Comparison of ENCODE assay signal across 7 cellular contexts in genomic region chr7:43582503-43583423, GRCh38. TPM values are rescaled to one million over a fixed set of nuclear protein-coding genes. Genes with fewer than 3 reads are reported as not detected.
A peak's percentile ranks its signal among the peaks of the same experiment; 100 is the strongest.
DNase-seq lines count a peak whose midpoint lies in the region; ATAC-seq, FAIRE-seq and TF ChIP-seq lines count a peak whose summit lies in the region.

Gene STK17A, plus strand, starts transcription at chr7:43583108. Its CDS starts 136 bp downstream, at chr7:43583244.

- peak; percentile 93 for FAIRE-seq in GM18507 (lab: Jason Lieb, UNC)

- peak; percentile 99 for TF ChIP-seq CTCF in astrocyte of the spinal cord (IDR thresholded peaks at IDR 0.05; ENCODE audit: low read depth, low read length)
- peak; percentile 99 to 100 (median 100) for TF ChIP-seq CTCF in sigmoid colon (IDR thresholded peaks at IDR 0.05)

- H3K36me3 ChIP-seq in sigmoid colon = no peaks in the 10 kb centered on the region

- intact Hi-C loops in sigmoid colon (cut with DNase I) = loop anchor here (1.0 to 5.0 kb wide), 6 partner anchors 66 to 1405 kb away; partner anchors contain the start of gene COA1

- no peaks in the 10 kb centered on the region for H3K27me3 ChIP-seq in sigmoid colon

- WGBS in sigmoid colon, 2 donors = 1% methylated on average over 83 of the region's 83 CpGs

- TF ChIP-seq POLR2A in sigmoid colon (IDR thresholded peaks at IDR 0.05) = peak in 1 of 2 donors; percentile 33

- no peak for TF ChIP-seq EP300 in sigmoid colon (IDR thresholded peaks at IDR 0.05)

- ATAC-seq in HG02973 (IDR thresholded peaks at IDR 0.05; ENCODE audit: unreplicated experiment) = peak; percentile 70

- no peaks in the 10 kb centered on the region for H3K9me3 ChIP-seq in sigmoid colon

- peak within 1 kb of the TSS; percentile 73 to 95 (median 92) for H3K27ac ChIP-seq in sigmoid colon

- H3K4me1 ChIP-seq in sigmoid colon = peaks cover 0 to 27% (median 14%) of the 10 kb centered on the region in 4 donors

- in situ Hi-C loops in astrocyte of the spinal cord (cut with HindIII; ENCODE audit: low sequenced_read_pairs) = no loop called here

- H3K4me3 ChIP-seq in astrocyte of the spinal cord (ENCODE audit: low read depth, low read length) (peak within 1 kb of the TSS; percentile 94), sigmoid colon (peak within 1 kb of the TSS; percentile 52 to 89 (median 68))

- DNase-seq in GM18507 (ENCODE audit: extremely low spot score, insufficient read length, low read depth) = peak; percentile 88
- DNase-seq in NCI-H1930 (lab: John Stamatoyannopoulos, UW) = peak; percentile 80 to 87
- peak; percentile 91 for DNase-seq in T1000 (lab: John Stamatoyannopoulos, UW)
- DNase-seq in astrocyte of the spinal cord (ENCODE audit: low read depth, low spot score) = peak; percentile 92
- DNase-seq in iPS DF 19.7 (ENCODE audit: low read depth, low spot score) = peak; percentile 95
- peak; percentile 96 for DNase-seq in sigmoid colon

RNA-seq across cellular contexts. Expression of gene STK17A, which starts in this region (rescaled TPM):
- 10 to 100 TPM in 3 of 4 donors, 1 to 10 TPM in 1; 9.3 to 22.3 (median 11.9) TPM for total RNA-seq in sigmoid colon
- 10 to 100 TPM; 16.8 to 29.6 (median 26.6) TPM for polyA plus RNA-seq in sigmoid colon

Comparison
In these comparisons a context has a peak if more than half of its experiments do, and no peak if none do; other contexts are left out.
1. Peak in every context shown above with its lines: DNase-seq, ATAC-seq, H3K4me3 ChIP-seq and H3K27ac ChIP-seq.